In genomic region chr1:25504706-25505560, GRCh38 we compare ENCODE assay signal across 1 cellular context.
TF ChIP-seq lines count a peak whose summit lies in the region.

No MANE protein-coding gene starts in this region.

TF ChIP-seq in GM23338, 12 proteins besides CTCF, POLR2A, EP300 and RAD21 (continued from another document):
- TF ChIP-seq ZNF462 (CRISPR knock-in tag; IDR thresholded peaks at IDR 0.05) (no peak), REST (IDR thresholded peaks at IDR 0.05; ENCODE audit: unreplicated experiment) (no peak), STAT1 (IDR thresholded peaks at IDR 0.05; ENCODE audit: unreplicated experiment) (no peak), ETS1 (IDR thresholded peaks at IDR 0.05) (no peak), EZH2 (IDR thresholded peaks at IDR 0.05; ENCODE audit: low read depth, unreplicated experiment) (no peak), ZNF331 (CRISPR knock-in tag; IDR thresholded peaks at IDR 0.05; ENCODE audit: low read depth) (no peak), JUNB (IDR thresholded peaks at IDR 0.05; ENCODE audit: unreplicated experiment) (no peak)
